8 cellular contexts compared by ENCODE assay signal in genomic region chr6:27836783-27837635, GRCh38.
A peak's percentile ranks its signal among the peaks of the same experiment; 100 is the strongest.
DNase-seq lines count a peak whose midpoint lies in the region; ATAC-seq and TF ChIP-seq lines count a peak whose summit lies in the region.

No MANE protein-coding gene starts in this region.

- DNase-seq in activated gamma-delta T cell treated with Interleukin-2 at 50 U/mL for 16 hours (peak; percentile 44), activated gamma-delta T cell (lab: John Stamatoyannopoulos, UW) (no peak), NCI-H2196 (lab: John Stamatoyannopoulos, UW; ENCODE audit: unreplicated experiment) (peak; percentile 82), coronary artery (ENCODE audit: low spot score) (peak; percentile 80), left kidney (ENCODE audit: low read depth, low spot score) (peak; percentile 95)
- peak in 2 of 3 experiments; percentile 35 to 50 for DNase-seq in stimulated activated CD4-positive, alpha-beta T cell treated with anti-CD3 and anti-CD28 coated beads, TNF-alpha, amount 100 ng/mL, for 24 hours (ENCODE audit: low read depth in 3 of 3)

- peak overlapping the region; percentile 84 for H3K4me3 ChIP-seq in coronary artery

- H3K27ac ChIP-seq in VCaP (peak overlapping the region; percentile 95), coronary artery (peak overlapping the region; percentile 96 to 98)

- peak; percentile 38 for ATAC-seq in HG03095 (IDR thresholded peaks at IDR 0.05; ENCODE audit: unreplicated experiment)

- TF ChIP-seq CTCF in VCaP (conservative IDR thresholded peaks at IDR 0.05) (no peak), coronary artery (IDR thresholded peaks at IDR 0.05) (no peak)
